Comparison of ENCODE assay signal across 1 cellular context in the genomic region with DNA sequence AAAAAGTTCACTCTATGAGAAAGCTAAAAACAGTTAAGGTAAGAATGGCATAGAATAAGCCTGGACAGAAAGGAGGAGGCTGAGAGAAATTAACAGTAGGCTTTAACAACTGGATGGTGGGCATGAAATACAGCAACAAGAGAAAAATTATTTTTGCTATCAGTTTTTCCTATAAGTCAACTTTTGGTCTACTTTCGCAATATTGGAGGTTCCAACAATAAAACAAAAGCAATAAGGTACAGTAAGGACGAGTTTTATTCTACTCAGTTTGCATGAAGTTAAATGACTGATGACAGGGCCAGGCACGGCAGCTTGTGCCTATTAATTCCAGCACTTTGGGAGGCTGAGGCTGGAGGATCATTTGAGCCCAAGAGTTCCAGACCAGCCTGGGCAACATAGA.
TF ChIP-seq lines count a peak whose summit lies in the region.

No MANE protein-coding gene starts in this region.

TF ChIP-seq in GM12878, 131 proteins besides CTCF, POLR2A, EP300 and RAD21 (continued from another document):
- TF ChIP-seq ZBTB11 (CRISPR knock-in tag; IDR thresholded peaks at IDR 0.05) (no peak), SMAD1 (IDR thresholded peaks at IDR 0.05; ENCODE audit: low read depth, partially characterized antibody) (no peak), NBN (IDR thresholded peaks at IDR 0.05) (no peak), RB1 (IDR thresholded peaks at IDR 0.05; ENCODE audit: borderline replicate concordance) (no peak), JUNB (IDR thresholded peaks at IDR 0.05) (no peak), ASH2L (IDR thresholded peaks at IDR 0.05; ENCODE audit: borderline replicate concordance, low read depth) (no peak), CREM (IDR thresholded peaks at IDR 0.05; ENCODE audit: low read depth) (no peak), MTA3 (IDR thresholded peaks at IDR 0.05; ENCODE audit: borderline replicate concordance, low read length) (no peak), MYB (IDR thresholded peaks at IDR 0.05; ENCODE audit: borderline replicate concordance, low read depth, low read length) (no peak)
- TF ChIP-seq, protein P1, sequence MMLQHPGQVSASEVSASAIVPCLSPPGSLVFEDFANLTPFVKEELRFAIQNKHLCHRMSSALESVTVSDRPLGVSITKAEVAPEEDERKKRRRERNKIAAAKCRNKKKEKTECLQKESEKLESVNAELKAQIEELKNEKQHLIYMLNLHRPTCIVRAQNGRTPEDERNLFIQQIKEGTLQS (IDR thresholded peaks at IDR 0.05; ENCODE audit: borderline replicate concordance, extremely low read depth, low read depth, low read length) = no peak
